ENCODE assay signal across 25 cellular contexts in genomic region chr14:95328876-95329503, GRCh38. TPM values are rescaled to one million over a fixed set of nuclear protein-coding genes. Genes with fewer than 3 reads are reported as not detected.
DNase-seq lines count a peak whose midpoint lies in the region; ATAC-seq and TF ChIP-seq lines count a peak whose summit lies in the region.
"Had no signal": no experiment of that assay in that cellular context is flagged by ENCODE, and none has a peak within 500 bp of the region (broad histone marks: within the 10 kb centered on the region; RNA-seq: fewer than 3 reads in every experiment).

No MANE protein-coding gene starts in this region.

- TF ChIP-seq CTCF in right lobe of liver (IDR thresholded peaks at IDR 0.05), result no peak
- no peak for TF ChIP-seq CTCF in A673 (conservative IDR thresholded peaks at IDR 0.05; ENCODE audit: low read depth, low read length)

- DNase-seq in ELR (ENCODE audit: low read depth) (peak; percentile 21), NCI-H82 treated with DMSO at 0.1 percent for 48 hours (lab: John Stamatoyannopoulos, UW; ENCODE audit: unreplicated experiment) (peak; percentile 13), T47D (ENCODE audit: low read depth in 1 of 2, low spot score in 1 of 2) (peak; percentile 47 to 92), naive B cell (no peak), right lobe of liver (no peak), A673 (ENCODE audit: low spot score) (no peak), medulla oblongata (ENCODE audit: extremely low spot score) (no peak)
- no peak for DNase-seq in natural killer cell treated with Interleukin-12 subunit alpha and Interleukin-12 subunit beta and Interleukin-15 and Interleukin-18, amount 100 ng/mL, for 72 hours (ENCODE audit: low spot score)
- DNase-seq: activated CD8-positive, alpha-beta memory T cell treated with anti-CD3 and anti-CD28 coated beads, Interleukin-2, amount 50 U/mL, for 48 hours; activated gamma-delta T cell treated with Interleukin-2 at 50 U/mL for 16 hours; CD8-positive, alpha-beta T cell; dermis blood vessel endothelial cell; foreskin melanocyte; hippocampal formation; naive thymus-derived CD4-positive, alpha-beta T cell; NCI-H1048; NCI-H2081 treated with DMSO at 0.1 percent for 48 hours; NCI-H510A treated with DMSO at 0.1 percent for 48 hours; pancreas; SHP77; stimulated activated naive CD4-positive, alpha-beta T cell; T-cell had no signal

- no peak for ATAC-seq in naive B cell (ENCODE audit: low read depth in 2 of 2)
- no peak for ATAC-seq in natural killer cell treated with Interleukin-12 subunit alpha and Interleukin-12 subunit beta and Interleukin-15 and Interleukin-18, amount 100 ng/mL, for 72 hours
- no peak for ATAC-seq in right lobe of liver
- ATAC-seq: CD8-positive, alpha-beta T cell; naive thymus-derived CD4-positive, alpha-beta T cell; pancreas; sciatic nerve; T-cell had no signal

- WGBS in right lobe of liver (ENCODE audit: insufficient coverage, low coverage, low lambda C conversion rate, missing lambda C conversion rate), result 86% methylated on average over 9 of the region's 9 CpGs

- CTCF ChIA-PET in A673 (lab: Charles Lee), result no interaction called here

- no peaks in the 10 kb centered on the region for H3K9me3 Mint-ChIP-seq in naive B cell
- no peaks in the 10 kb centered on the region for H3K9me3 Mint-ChIP-seq in natural killer cell treated with Interleukin-12 subunit alpha and Interleukin-12 subunit beta and Interleukin-15 and Interleukin-18, amount 100 ng/mL, for 72 hours
- H3K9me3 Mint-ChIP-seq: CD8-positive, alpha-beta T cell; T-cell had no signal

- H3K4me1 ChIP-seq in right lobe of liver, result peaks cover 0 to 27% (median 6%) of the 10 kb centered on the region in 4 donors
- H3K4me1 ChIP-seq in A673 (ENCODE audit: insufficient read depth, low read length, poor library complexity, severe bottlenecking), result no peaks in the 10 kb centered on the region
- H3K4me1 ChIP-seq: HAP-1, pancreas had no signal

- H3K27me3 ChIP-seq in right lobe of liver (no peaks in the 10 kb centered on the region), A673 (replicated peaks; ENCODE audit: insufficient read depth, low read depth, low read length, poor library complexity) (no peaks in the 10 kb centered on the region)
- H3K27me3 ChIP-seq: pancreas had no signal

- BruUV-seq in A673 (replicated peaks; lab: Mats Ljungman, UMichigan), result no TSS peak

- no peaks in the 10 kb centered on the region for H3K9me3 ChIP-seq in right lobe of liver
- H3K9me3 ChIP-seq in A673 (ENCODE audit: low read depth, low read length, poor library complexity, severe bottlenecking), result no peaks in the 10 kb centered on the region
- H3K9me3 ChIP-seq: HAP-1, pancreas had no signal

- in situ Hi-C loops in T47D (cut with HindIII; ENCODE audit: low pct_unique_long_range_greater_than_20kb, low sequenced_read_pairs), result no loop called here

- H3K4me1 Mint-ChIP-seq in naive B cell, result peaks cover 50 to 66% (median 64%) of the 10 kb centered on the region in 3 donors
- no peaks in the 10 kb centered on the region for H3K4me1 Mint-ChIP-seq in natural killer cell treated with Interleukin-12 subunit alpha and Interleukin-12 subunit beta and Interleukin-15 and Interleukin-18, amount 100 ng/mL, for 72 hours (ENCODE audit: low read depth in 2 of 2)
- H3K4me1 Mint-ChIP-seq: naive thymus-derived CD4-positive, alpha-beta T cell had no signal

- H3K4me3 Mint-ChIP-seq in naive B cell, result peak overlapping the region in 7 of 8 donors; percentile 10 to 91 (median 74)
- no peak overlapping the region for H3K4me3 Mint-ChIP-seq in natural killer cell treated with Interleukin-12 subunit alpha and Interleukin-12 subunit beta and Interleukin-15 and Interleukin-18, amount 100 ng/mL, for 72 hours
- H3K4me3 Mint-ChIP-seq: CD8-positive, alpha-beta T cell; naive thymus-derived CD4-positive, alpha-beta T cell; T-cell had no signal

- H3K36me3 ChIP-seq in right lobe of liver (no peaks in the 10 kb centered on the region), A673 (ENCODE audit: insufficient read depth, low read length, poor library complexity, severe bottlenecking) (no peaks in the 10 kb centered on the region)
- H3K36me3 ChIP-seq: HAP-1, pancreas had no signal

- TF ChIP-seq POLR2A in right lobe of liver (IDR thresholded peaks at IDR 0.05), result no peak

- intact Hi-C loops in right lobe of liver (cut with DNase I) (no loop called here), A673 (cut with micrococcal nuclease; ENCODE audit: unreplicated experiment) (no loop called here)

- H3K27ac Mint-ChIP-seq in naive B cell, result peak overlapping the region; percentile 87 to 98 (median 96)
- no peak overlapping the region for H3K27ac Mint-ChIP-seq in natural killer cell treated with Interleukin-12 subunit alpha and Interleukin-12 subunit beta and Interleukin-15 and Interleukin-18, amount 100 ng/mL, for 72 hours
- H3K27ac Mint-ChIP-seq: CD8-positive, alpha-beta T cell; naive thymus-derived CD4-positive, alpha-beta T cell; T-cell had no signal

- H3K36me3 Mint-ChIP-seq in naive B cell, result no peaks in the 10 kb centered on the region
- H3K36me3 Mint-ChIP-seq in natural killer cell treated with Interleukin-12 subunit alpha and Interleukin-12 subunit beta and Interleukin-15 and Interleukin-18, amount 100 ng/mL, for 72 hours, result no peaks in the 10 kb centered on the region
- H3K36me3 Mint-ChIP-seq: CD8-positive, alpha-beta T cell; naive thymus-derived CD4-positive, alpha-beta T cell; T-cell had no signal

- H3K27me3 Mint-ChIP-seq in naive B cell, result no peaks in the 10 kb centered on the region
- H3K27me3 Mint-ChIP-seq in natural killer cell treated with Interleukin-12 subunit alpha and Interleukin-12 subunit beta and Interleukin-15 and Interleukin-18, amount 100 ng/mL, for 72 hours, result peaks cover 17 to 21% of the 10 kb centered on the region in 2 donors

- no peak overlapping the region for H3K27ac ChIP-seq in right lobe of liver
- no peak overlapping the region for H3K27ac ChIP-seq in A673 (ENCODE audit: low read depth, low read length, poor library complexity, severe bottlenecking)
- H3K27ac ChIP-seq: KMS-11, pancreas had no signal

- POLR2A ChIA-PET in A673 (lab: Charles Lee; ENCODE audit: low non-redundant PET), result no interaction called here

- H3K4me3 ChIP-seq in right lobe of liver (no peak overlapping the region), A673 (ENCODE audit: low read depth, low read length, poor library complexity, severe bottlenecking) (no peak overlapping the region)
- H3K4me3 ChIP-seq: HAP-1, pancreas had no signal

RNA-seq across cellular contexts. Expression of gene CLMN, which starts 9.3 kb away (rescaled TPM):
- 10 to 100 TPM in 5 of 6 donors, 1 to 10 TPM in 1; 4.9 to 23.8 (median 12.7) TPM for polyA plus RNA-seq in naive B cell (ENCODE audit: low read depth in 6 of 6)
- 1 to 10 TPM; 2.6 to 3.5 TPM for total RNA-seq in natural killer cell treated with Interleukin-12 subunit alpha and Interleukin-12 subunit beta and Interleukin-15 and Interleukin-18, amount 100 ng/mL, for 72 hours
- total RNA-seq in right lobe of liver (10 to 100 TPM; 18.4 to 91.8 (median 47.8) TPM), A673 (2021) (8.6 and 12.2 TPM in 2 replicates)

Comparison
In these comparisons a context has a peak if more than half of its experiments do, and no peak if none do; other contexts are left out.
1. DNase-seq: peak in ELR (single experiment), NCI-H82 treated with DMSO at 0.1 percent for 48 hours (single experiment) and T47D (2 of 2); none in naive B cell (single experiment), natural killer cell treated with Interleukin-12 subunit alpha and Interleukin-12 subunit beta and Interleukin-15 and Interleukin-18, amount 100 ng/mL, for 72 hours (single experiment), right lobe of liver (0 of 3), A673 (single experiment) and medulla oblongata (single experiment).
2. H3K27ac Mint-ChIP-seq: peak in naive B cell (6 of 6); none in natural killer cell treated with Interleukin-12 subunit alpha and Interleukin-12 subunit beta and Interleukin-15 and Interleukin-18, amount 100 ng/mL, for 72 hours (0 of 2).